Comparison of ENCODE assay signal across 9 cellular contexts in genomic region chr1:89724369-89725015, GRCh38.
DNase-seq lines count a peak whose midpoint lies in the region; ATAC-seq, FAIRE-seq and TF ChIP-seq lines count a peak whose summit lies in the region.
"Had no signal": no experiment of that assay in that cellular context is flagged by ENCODE, and none has a peak within 500 bp of the region (broad histone marks: within the 10 kb centered on the region; RNA-seq: fewer than 3 reads in every experiment).

No MANE protein-coding gene starts in this region.

- peaks cover 69% of the 10 kb centered on the region for H3K4me1 ChIP-seq in endothelial cell of umbilical vein (ENCODE audit: control insufficient read depth, extremely low read depth, insufficient read depth, low read length)
- peaks cover 20% of the 10 kb centered on the region for H3K4me1 ChIP-seq in smooth muscle cell (ENCODE audit: low read depth)

- TF ChIP-seq CTCF in endothelial cell of umbilical vein (IDR thresholded peaks at IDR 0.05; ENCODE audit: extremely low read depth in 1 of 2, insufficient read depth in 1 of 2, low read depth in 1 of 2, low read length in 2 of 2), result no peak
- TF ChIP-seq CTCF in smooth muscle cell (IDR thresholded peaks at IDR 0.05; ENCODE audit: borderline replicate concordance, insufficient read depth, poor library complexity, severe bottlenecking), result no peak

- H3K36me3 Mint-ChIP-seq in T-helper 1 cell treated with Interleukin-12 subunit alpha and Interleukin-12 subunit beta and Interleukin-4 antibody, amounts not matched to agents 30 μg/mL and 1 μg/mL, for 36 hours (ENCODE audit: low read depth), result peaks cover 56% of the 10 kb centered on the region

- dilution Hi-C loops in endothelial cell of umbilical vein (cut with MboI; ENCODE audit: extremely low pct_ligation_motif_present, low sequenced_read_pairs), result no loop called here

- no peaks in the 10 kb centered on the region for H3K9me1 ChIP-seq in endothelial cell of umbilical vein (replicated peaks; ENCODE audit: control insufficient read depth, extremely low read depth, insufficient read depth, low read length)

- H3K4me3 Mint-ChIP-seq in T-helper 1 cell treated with Interleukin-12 subunit alpha and Interleukin-12 subunit beta and Interleukin-4 antibody, amounts not matched to agents 30 μg/mL and 1 μg/mL, for 36 hours, result peak overlapping the region; percentile 65

- H2AFZ ChIP-seq in endothelial cell of umbilical vein (ENCODE audit: low read depth, low read length) (no peak overlapping the region), smooth muscle cell (ENCODE audit: low read depth) (peak overlapping the region; percentile 51)

- no peaks in the 10 kb centered on the region for H3K27me3 Mint-ChIP-seq in T-helper 1 cell treated with Interleukin-12 subunit alpha and Interleukin-12 subunit beta and Interleukin-4 antibody, amounts not matched to agents 30 μg/mL and 1 μg/mL, for 36 hours (ENCODE audit: low read depth)

- DNase-seq in endothelial cell of umbilical vein (ENCODE audit: low read depth, low spot score) (peak; percentile 80), smooth muscle cell (lab: John Stamatoyannopoulos, UW; ENCODE audit: unreplicated experiment) (no peak), epidermal melanocyte (ENCODE audit: insufficient read length, low spot score) (no peak), DMS53 (lab: John Stamatoyannopoulos, UW) (no peak)

- peaks cover 12% of the 10 kb centered on the region for H3F3A ChIP-seq in smooth muscle cell (ENCODE audit: low read depth)

- H3K9ac ChIP-seq in endothelial cell of umbilical vein (replicated peaks; ENCODE audit: extremely low read depth, insufficient read depth, low read length), result peak overlapping the region; percentile 33
- no peak overlapping the region for H3K9ac ChIP-seq in smooth muscle cell (ENCODE audit: low read depth)

- H3K9me3 ChIP-seq in endothelial cell of umbilical vein (replicated peaks; ENCODE audit: control insufficient read depth, insufficient read depth, low read length), result no peaks in the 10 kb centered on the region
- no peaks in the 10 kb centered on the region for H3K9me3 ChIP-seq in smooth muscle cell (replicated peaks; ENCODE audit: low read depth)

- peaks cover 5% of the 10 kb centered on the region for H3K9me3 Mint-ChIP-seq in T-helper 1 cell treated with Interleukin-12 subunit alpha and Interleukin-12 subunit beta and Interleukin-4 antibody, amounts not matched to agents 30 μg/mL and 1 μg/mL, for 36 hours
- H3K9me3 Mint-ChIP-seq: IgD-negative memory B cell had no signal

- POLR2A ChIA-PET in endothelial cell of umbilical vein (lab: Charles Lee), result no interaction called here

- peak; percentile 25 for TF ChIP-seq POLR2A in endothelial cell of umbilical vein (IDR thresholded peaks at IDR 0.05; ENCODE audit: low read depth, low read length)

- peak overlapping the region; percentile 85 for H3K27ac ChIP-seq in endothelial cell of umbilical vein (ENCODE audit: insufficient read depth, low read depth, low read length)
- peak overlapping the region; percentile 37 for H3K27ac ChIP-seq in smooth muscle cell (ENCODE audit: low read depth)

- peak overlapping the region; percentile 38 for H3K4me2 ChIP-seq in endothelial cell of umbilical vein (ENCODE audit: insufficient read depth, low read length)
- no peak overlapping the region for H3K4me2 ChIP-seq in smooth muscle cell

- peak overlapping the region; percentile 92 for H3K27ac Mint-ChIP-seq in T-helper 1 cell treated with Interleukin-12 subunit alpha and Interleukin-12 subunit beta and Interleukin-4 antibody, amounts not matched to agents 30 μg/mL and 1 μg/mL, for 36 hours

- peak; percentile 70 for ATAC-seq in GM18519 (IDR thresholded peaks at IDR 0.05; ENCODE audit: low FRiP score, unreplicated experiment)
- ATAC-seq in HG03025 (IDR thresholded peaks at IDR 0.05; ENCODE audit: low FRiP score, unreplicated experiment), result peak; percentile 64
- no peak for ATAC-seq in GM21526 (IDR thresholded peaks at IDR 0.05; ENCODE audit: low FRiP score, unreplicated experiment)

- H3K4me1 Mint-ChIP-seq in T-helper 1 cell treated with Interleukin-12 subunit alpha and Interleukin-12 subunit beta and Interleukin-4 antibody, amounts not matched to agents 30 μg/mL and 1 μg/mL, for 36 hours (ENCODE audit: low read depth), result peaks cover 81% of the 10 kb centered on the region

- 87% methylated on average over 3 of the region's 3 CpGs for WGBS in smooth muscle cell (ENCODE audit: low lambda C conversion rate)

- H3K27me3 ChIP-seq in endothelial cell of umbilical vein (ENCODE audit: control insufficient read depth in 2 of 2, insufficient read depth in 2 of 2, low read length in 2 of 2), result no peaks in the 10 kb centered on the region
- H3K27me3 ChIP-seq in smooth muscle cell (ENCODE audit: low read depth), result no peaks in the 10 kb centered on the region

- intact Hi-C loops in endothelial cell of umbilical vein (cut with micrococcal nuclease), result loop anchor here (1.0 to 2.0 kb wide), 2 partner anchors 14 to 32 kb away; no protein-coding TSS in a partner anchor

- H4K20me1 ChIP-seq in endothelial cell of umbilical vein (replicated peaks; ENCODE audit: control insufficient read depth, extremely low read depth, insufficient read depth, low read length) (no peaks in the 10 kb centered on the region), smooth muscle cell (ENCODE audit: low read depth) (no peaks in the 10 kb centered on the region)

- H3K79me2 ChIP-seq in endothelial cell of umbilical vein (ENCODE audit: control insufficient read depth, insufficient read depth, low read length) (peaks cover 3% of the 10 kb centered on the region), smooth muscle cell (ENCODE audit: low read depth) (no peaks in the 10 kb centered on the region)

- CTCF ChIA-PET in endothelial cell of umbilical vein (lab: Charles Lee), result interaction anchor here (0.7 to 2.0 kb wide), 4 partner anchors 13 to 38 kb away, joined by 3 to 10 read pairs (median 4); no protein-coding TSS in a partner anchor

- peak; percentile 82 for FAIRE-seq in endothelial cell of umbilical vein (lab: Jason Lieb, UNC)

- no peak overlapping the region for H3K4me3 ChIP-seq in endothelial cell of umbilical vein (replicated peaks in 1 of 3; ENCODE audit: insufficient read depth in 1 of 3, low read depth in 1 of 3, low read length in 3 of 3)
- H3K4me3 ChIP-seq in smooth muscle cell, result no peak overlapping the region

- TSS peak; percentile 7 for BruUV-seq in endothelial cell of umbilical vein (replicated peaks; lab: Mats Ljungman, UMichigan)

- H3K36me3 ChIP-seq in endothelial cell of umbilical vein (ENCODE audit: control insufficient read depth in 2 of 2, extremely low read depth in 1 of 2, insufficient read depth in 2 of 2, low read length in 2 of 2) (no peaks in the 10 kb centered on the region), smooth muscle cell (ENCODE audit: low read depth) (no peaks in the 10 kb centered on the region)

TF ChIP-seq in endothelial cell of umbilical vein, 7 proteins besides CTCF, POLR2A, EP300 and RAD21:
- TF ChIP-seq POLR2AphosphoS5 (IDR thresholded peaks at IDR 0.05; ENCODE audit: insufficient read depth, low read depth, low read length) (peak; percentile 62), FOS (IDR thresholded peaks at IDR 0.05; ENCODE audit: borderline replicate concordance, insufficient read depth, low read length) (peak; percentile 83), MYC (IDR thresholded peaks at IDR 0.05; ENCODE audit: low read depth, low read length) (no peak), EZH2 (IDR thresholded peaks at IDR 0.05; ENCODE audit: borderline replicate concordance, low read depth, low read length, severe bottlenecking) (no peak), MAX (IDR thresholded peaks at IDR 0.05; ENCODE audit: insufficient read depth, insufficient read length) (no peak), GATA2 (IDR thresholded peaks at IDR 0.05; ENCODE audit: insufficient read depth, insufficient read length, low read depth, low read length) (peak; percentile 57), JUN (IDR thresholded peaks at IDR 0.05; ENCODE audit: borderline replicate concordance, insufficient read depth, insufficient read length, low read depth) (peak; percentile 61)
